In genomic region chr9:3455712-3456111, GRCh38 we compare ENCODE assay signal across 19 cellular contexts.
"Had no signal": no experiment of that assay in that cellular context is flagged by ENCODE, and none has a peak within 500 bp of the region (broad histone marks: within the 10 kb centered on the region; RNA-seq: fewer than 3 reads in every experiment).

No MANE protein-coding gene starts in this region.

- H3K4me1 ChIP-seq: colonic mucosa, lower lobe of right lung, right atrium auricular region, stomach, transverse colon had no signal

- H3K4me3 ChIP-seq: colonic mucosa, gastrocnemius medialis, left ventricle myocardium inferior, lower lobe of right lung, ovary, right atrium auricular region, sigmoid colon, skin epidermis, stomach, thoracic aorta, transverse colon had no signal

- H3K27me3 ChIP-seq: colonic mucosa, gastrocnemius medialis, ovary, right atrium auricular region, sigmoid colon, stomach, transverse colon had no signal

- DNase-seq: colonic mucosa; effector CD8-positive, alpha-beta T cell; gastrocnemius medialis; islet precursor cell; left ventricle myocardium inferior; lower lobe of right lung; natural killer cell; ovary; sigmoid colon; stimulated activated naive CD4-positive, alpha-beta T cell; stomach; substantia nigra; transverse colon had no signal

- H3K27ac ChIP-seq: colonic mucosa, gastrocnemius medialis, left ventricle myocardium inferior, lower lobe of right lung, ovary, right atrium auricular region, sigmoid colon, skin epidermis, stomach, thoracic aorta, transverse colon had no signal

- H3K36me3 ChIP-seq: colonic mucosa, gastrocnemius medialis, left ventricle myocardium inferior, lower lobe of right lung, ovary, right atrium auricular region, sigmoid colon, thoracic aorta, transverse colon had no signal

- H3K9me3 Mint-ChIP-seq: memory B cell, mesothelial cell of epicardium, natural killer cell, neural crest cell had no signal

- ATAC-seq: gastrocnemius medialis, lower lobe of right lung, natural killer cell had no signal

- H3K9me3 ChIP-seq: colonic mucosa, gastrocnemius medialis, left ventricle myocardium inferior, lower lobe of right lung, ovary, right atrium auricular region, sigmoid colon, stomach, thoracic aorta, transverse colon had no signal

- H3K36me3 Mint-ChIP-seq: natural killer cell had no signal

- H3K4me3 Mint-ChIP-seq: memory B cell, mesothelial cell of epicardium, natural killer cell, neural crest cell had no signal

- H3K27ac Mint-ChIP-seq: memory B cell, natural killer cell had no signal

- H3K27me3 Mint-ChIP-seq: memory B cell had no signal
